Comparison of ENCODE assay signal across 14 cellular contexts in genomic region chr1:178628637-178629548, GRCh38.
A peak's percentile ranks its signal among the peaks of the same experiment; 100 is the strongest.
DNase-seq lines count a peak whose midpoint lies in the region; ATAC-seq, FAIRE-seq and TF ChIP-seq lines count a peak whose summit lies in the region.
"Had no signal": no experiment of that assay in that cellular context is flagged by ENCODE, and none has a peak within 500 bp of the region (broad histone marks: within the 10 kb centered on the region; RNA-seq: fewer than 3 reads in every experiment).

No MANE protein-coding gene starts in this region.

- no peaks in the 10 kb centered on the region for H3K27me3 Mint-ChIP-seq in chondrocyte (ENCODE audit: low read depth)

- intact Hi-C loops in A673 (cut with micrococcal nuclease; ENCODE audit: unreplicated experiment): no loop called here

- no TSS peak for BruUV-seq in A673 (replicated peaks; lab: Mats Ljungman, UMichigan)

- TF ChIP-seq CTCF in AG04450 (IDR thresholded peaks at IDR 0.05; ENCODE audit: low read depth, low read length): no peak
- TF ChIP-seq CTCF in chondrocyte (IDR thresholded peaks at IDR 0.05): no peak
- no peak for TF ChIP-seq CTCF in A673 (conservative IDR thresholded peaks at IDR 0.05; ENCODE audit: low read depth, low read length)

- peak overlapping the region; percentile 70 for H3K27ac Mint-ChIP-seq in chondrocyte (ENCODE audit: unreplicated experiment)

- H3K4me1 ChIP-seq in A673 (ENCODE audit: insufficient read depth, low read length, poor library complexity, severe bottlenecking): no peaks in the 10 kb centered on the region
- H3K4me1 ChIP-seq: suprapubic skin had no signal

- H3K27ac ChIP-seq in AG04450 (ENCODE audit: low read depth, low read length) (peak overlapping the region; percentile 88), A673 (ENCODE audit: low read depth, low read length, poor library complexity, severe bottlenecking) (no peak overlapping the region)
- H3K27ac ChIP-seq: A549, suprapubic skin had no signal

- no peaks in the 10 kb centered on the region for H3K27me3 ChIP-seq in AG04450 (ENCODE audit: control insufficient read depth, insufficient read depth, low read length)
- no peaks in the 10 kb centered on the region for H3K27me3 ChIP-seq in A673 (replicated peaks; ENCODE audit: insufficient read depth, low read depth, low read length, poor library complexity)
- H3K27me3 ChIP-seq: suprapubic skin had no signal

- no peaks in the 10 kb centered on the region for H3K36me3 ChIP-seq in A673 (ENCODE audit: insufficient read depth, low read length, poor library complexity, severe bottlenecking)
- H3K36me3 ChIP-seq: suprapubic skin had no signal

- no peaks in the 10 kb centered on the region for H3K36me3 Mint-ChIP-seq in chondrocyte (ENCODE audit: low read depth)

- peaks cover 23% of the 10 kb centered on the region for H3K4me1 Mint-ChIP-seq in chondrocyte (ENCODE audit: low read depth)

- H3K9me3 ChIP-seq in AG04450 (ENCODE audit: control insufficient read depth, insufficient read depth, low read length) (no peaks in the 10 kb centered on the region), A673 (ENCODE audit: low read depth, low read length, poor library complexity, severe bottlenecking) (no peaks in the 10 kb centered on the region)
- H3K9me3 ChIP-seq: A549, suprapubic skin had no signal

- H3K9me3 Mint-ChIP-seq in chondrocyte (ENCODE audit: low read depth): no peaks in the 10 kb centered on the region

- FAIRE-seq in HTR-8/SVneo (lab: Jason Lieb, UNC): no peak
- FAIRE-seq: A549, G401.6 had no signal

- DNase-seq in AG04450 (ENCODE audit: low read depth, low spot score) (peak; percentile 67), HTR-8/SVneo (ENCODE audit: insufficient read length, low spot score) (peak; percentile 45), chondrocyte (ENCODE audit: low spot score) (no peak), iris pigment epithelial cell (ENCODE audit: low read depth) (peak; percentile 83), A673 (ENCODE audit: low spot score) (no peak), ureter (ENCODE audit: low spot score) (no peak)
- DNase-seq: cerebellar nuclear complex, NCI-H2171 treated with DMSO at 0.1 percent for 48 hours, SHP77 had no signal

- no peak overlapping the region for H3K4me3 ChIP-seq in AG04450 (ENCODE audit: low read depth, low read length)
- H3K4me3 ChIP-seq in A673 (ENCODE audit: low read depth, low read length, poor library complexity, severe bottlenecking): no peak overlapping the region
- H3K4me3 ChIP-seq: A549, suprapubic skin had no signal

- CTCF ChIA-PET in AG04450 (lab: Charles Lee): interaction anchor here (0.6 to 1.1 kb wide), 2 partner anchors 20 to 86 kb away, joined by 5 to 8 read pairs; no protein-coding TSS in a partner anchor
- CTCF ChIA-PET in A673 (lab: Charles Lee): no interaction called here

- ATAC-seq in HG03571 (IDR thresholded peaks at IDR 0.05; ENCODE audit: unreplicated experiment) (no peak), HG02610 (IDR thresholded peaks at IDR 0.05; ENCODE audit: unreplicated experiment) (no peak)

- POLR2A ChIA-PET in AG04450 (lab: Yijun Ruan, JAX): interaction anchor here (0.8 to 2.4 kb wide), 3 partner anchors 16 to 17 kb away, joined by 3 to 11 read pairs (median 5); no protein-coding TSS in a partner anchor
- POLR2A ChIA-PET in A673 (lab: Charles Lee; ENCODE audit: low non-redundant PET): no interaction called here

- H3K4me3 Mint-ChIP-seq in chondrocyte (ENCODE audit: unreplicated experiment): no peak overlapping the region

Comparison
In these comparisons a context has a peak if more than half of its experiments do, and no peak if none do; other contexts are left out.
1. DNase-seq: peak in AG04450 (single experiment), HTR-8/SVneo (single experiment) and iris pigment epithelial cell (single experiment); none in chondrocyte (single experiment), A673 (single experiment) and ureter (single experiment).